In genomic region chr10:112643600-112643999, GRCh38 we compare ENCODE assay signal across 1 cellular context.
TF ChIP-seq lines count a peak whose summit lies in the region.

No MANE protein-coding gene starts in this region.

TF ChIP-seq in HepG2, 621 proteins besides CTCF, POLR2A, EP300 and RAD21 (continued from another document and continues in another):
- TF ChIP-seq, protein P1, sequence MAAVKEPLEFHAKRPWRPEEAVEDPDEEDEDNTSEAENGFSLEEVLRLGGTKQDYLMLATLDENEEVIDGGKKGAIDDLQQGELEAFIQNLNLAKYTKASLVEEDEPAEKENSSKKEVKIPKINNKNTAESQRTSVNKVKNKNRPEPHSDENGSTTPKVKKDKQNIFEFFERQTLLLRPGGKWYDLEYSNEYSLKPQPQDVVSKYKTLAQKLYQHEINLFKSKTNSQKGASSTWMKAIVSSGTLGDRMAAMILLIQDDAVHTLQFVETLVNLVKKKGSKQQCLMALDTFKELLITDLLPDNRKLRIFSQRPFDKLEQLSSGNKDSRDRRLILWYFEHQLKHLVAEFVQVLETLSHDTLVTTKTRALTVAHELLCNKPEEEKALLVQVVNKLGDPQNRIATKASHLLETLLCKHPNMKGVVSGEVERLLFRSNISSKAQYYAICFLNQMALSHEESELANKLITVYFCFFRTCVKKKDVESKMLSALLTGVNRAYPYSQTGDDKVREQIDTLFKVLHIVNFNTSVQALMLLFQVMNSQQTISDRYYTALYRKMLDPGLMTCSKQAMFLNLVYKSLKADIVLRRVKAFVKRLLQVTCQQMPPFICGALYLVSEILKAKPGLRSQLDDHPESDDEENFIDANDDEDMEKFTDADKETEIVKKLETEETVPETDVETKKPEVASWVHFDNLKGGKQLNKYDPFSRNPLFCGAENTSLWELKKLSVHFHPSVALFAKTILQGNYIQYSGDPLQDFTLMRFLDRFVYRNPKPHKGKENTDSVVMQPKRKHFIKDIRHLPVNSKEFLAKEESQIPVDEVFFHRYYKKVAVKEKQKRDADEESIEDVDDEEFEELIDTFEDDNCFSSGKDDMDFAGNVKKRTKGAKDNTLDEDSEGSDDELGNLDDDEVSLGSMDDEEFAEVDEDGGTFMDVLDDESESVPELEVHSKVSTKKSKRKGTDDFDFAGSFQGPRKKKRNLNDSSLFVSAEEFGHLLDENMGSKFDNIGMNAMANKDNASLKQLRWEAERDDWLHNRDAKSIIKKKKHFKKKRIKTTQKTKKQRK (IDR thresholded peaks at IDR 0.05; ENCODE audit: low read length) = no peak
- TF ChIP-seq STAT6 (CRISPR knock-in tag; IDR thresholded peaks at IDR 0.05; ENCODE audit: borderline replicate concordance) (0 out of 2 replicates have a peak, but pooled peaks have one; percentile 58), ASH2L (IDR thresholded peaks at IDR 0.05; ENCODE audit: insufficient read length, low read depth, low read length) (no peak), FLYWCH1 (CRISPR knock-in tag; IDR thresholded peaks at IDR 0.05) (no peak), ZNF367 (CRISPR knock-in tag; IDR thresholded peaks at IDR 0.05; ENCODE audit: borderline replicate concordance) (no peak), ZNF737 (CRISPR knock-in tag; IDR thresholded peaks at IDR 0.05; ENCODE audit: borderline replicate concordance) (no peak), ZNF652 (CRISPR knock-in tag; IDR thresholded peaks at IDR 0.05; ENCODE audit: borderline replicate concordance, low read depth) (0 out of 2 replicates have a peak, but pooled peaks have one; percentile 48), ZNF124 (CRISPR knock-in tag; IDR thresholded peaks at IDR 0.05) (peak; percentile 72), ZNF460 (CRISPR knock-in tag; IDR thresholded peaks at IDR 0.05; ENCODE audit: borderline replicate concordance) (no peak), TBX2 (CRISPR knock-in tag; IDR thresholded peaks at IDR 0.05; ENCODE audit: borderline replicate concordance) (no peak; the same call in 1 of the 2 replicates), ZFP90 (CRISPR knock-in tag; IDR thresholded peaks at IDR 0.05; ENCODE audit: borderline replicate concordance) (no peak), ZNF224 (CRISPR knock-in tag; IDR thresholded peaks at IDR 0.05) (no peak), HNRNPH1 (optimal IDR thresholded peaks at IDR 0.05; ENCODE audit: low read depth, low read length) (no peak), ZNF674 (CRISPR knock-in tag; IDR thresholded peaks at IDR 0.05; ENCODE audit: low read depth) (no peak), FIP1L1 (IDR thresholded peaks at IDR 0.05; ENCODE audit: borderline replicate concordance, insufficient read depth, low read depth, low read length) (no peak), CHCHD3 (CRISPR knock-in tag; IDR thresholded peaks at IDR 0.05) (no peak), ZNF850 (CRISPR knock-in tag; conservative IDR thresholded peaks at IDR 0.05) (no peak), ZNF12 (CRISPR knock-in tag; IDR thresholded peaks at IDR 0.05) (peak; percentile 71; the same call in 1 of the 2 replicates), RORA (CRISPR knock-in tag; IDR thresholded peaks at IDR 0.05) (no peak), ZNF17 (CRISPR knock-in tag; IDR thresholded peaks at IDR 0.05) (no peak), ZFP37 (CRISPR knock-in tag; IDR thresholded peaks at IDR 0.05; ENCODE audit: borderline replicate concordance) (no peak), ZNF777 (CRISPR knock-in tag; IDR thresholded peaks at IDR 0.05) (no peak), CEBPB (IDR thresholded peaks at IDR 0.05; ENCODE audit: borderline replicate concordance, low read depth, low read length) (peak; percentile 99), RELA (CRISPR knock-in tag; IDR thresholded peaks at IDR 0.05) (no peak), NPAS2 (CRISPR knock-in tag; IDR thresholded peaks at IDR 0.05; ENCODE audit: borderline replicate concordance) (no peak), RBM22 (optimal IDR thresholded peaks at IDR 0.05; ENCODE audit: low read length) (no peak), NFKBIZ (CRISPR knock-in tag; IDR thresholded peaks at IDR 0.05) (peak; percentile 94), GFI1 (CRISPR knock-in tag; IDR thresholded peaks at IDR 0.05; ENCODE audit: borderline replicate concordance) (peak; percentile 29; the same call in 1 of the 2 replicates), GATAD2A (CRISPR knock-in tag; IDR thresholded peaks at IDR 0.05) (peak; percentile 100), PITX1 (CRISPR knock-in tag; IDR thresholded peaks at IDR 0.05) (no peak), ZNF75D (CRISPR knock-in tag; IDR thresholded peaks at IDR 0.05; ENCODE audit: borderline replicate concordance) (no peak)
- TF ChIP-seq, protein P2, sequence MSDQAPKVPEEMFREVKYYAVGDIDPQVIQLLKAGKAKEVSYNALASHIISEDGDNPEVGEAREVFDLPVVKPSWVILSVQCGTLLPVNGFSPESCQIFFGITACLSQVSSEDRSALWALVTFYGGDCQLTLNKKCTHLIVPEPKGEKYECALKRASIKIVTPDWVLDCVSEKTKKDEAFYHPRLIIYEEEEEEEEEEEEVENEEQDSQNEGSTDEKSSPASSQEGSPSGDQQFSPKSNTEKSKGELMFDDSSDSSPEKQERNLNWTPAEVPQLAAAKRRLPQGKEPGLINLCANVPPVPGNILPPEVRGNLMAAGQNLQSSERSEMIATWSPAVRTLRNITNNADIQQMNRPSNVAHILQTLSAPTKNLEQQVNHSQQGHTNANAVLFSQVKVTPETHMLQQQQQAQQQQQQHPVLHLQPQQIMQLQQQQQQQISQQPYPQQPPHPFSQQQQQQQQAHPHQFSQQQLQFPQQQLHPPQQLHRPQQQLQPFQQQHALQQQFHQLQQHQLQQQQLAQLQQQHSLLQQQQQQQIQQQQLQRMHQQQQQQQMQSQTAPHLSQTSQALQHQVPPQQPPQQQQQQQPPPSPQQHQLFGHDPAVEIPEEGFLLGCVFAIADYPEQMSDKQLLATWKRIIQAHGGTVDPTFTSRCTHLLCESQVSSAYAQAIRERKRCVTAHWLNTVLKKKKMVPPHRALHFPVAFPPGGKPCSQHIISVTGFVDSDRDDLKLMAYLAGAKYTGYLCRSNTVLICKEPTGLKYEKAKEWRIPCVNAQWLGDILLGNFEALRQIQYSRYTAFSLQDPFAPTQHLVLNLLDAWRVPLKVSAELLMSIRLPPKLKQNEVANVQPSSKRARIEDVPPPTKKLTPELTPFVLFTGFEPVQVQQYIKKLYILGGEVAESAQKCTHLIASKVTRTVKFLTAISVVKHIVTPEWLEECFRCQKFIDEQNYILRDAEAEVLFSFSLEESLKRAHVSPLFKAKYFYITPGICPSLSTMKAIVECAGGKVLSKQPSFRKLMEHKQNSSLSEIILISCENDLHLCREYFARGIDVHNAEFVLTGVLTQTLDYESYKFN (CRISPR knock-in tag; conservative IDR thresholded peaks at IDR 0.05) = peak; percentile 80
- TF ChIP-seq, protein P3, sequence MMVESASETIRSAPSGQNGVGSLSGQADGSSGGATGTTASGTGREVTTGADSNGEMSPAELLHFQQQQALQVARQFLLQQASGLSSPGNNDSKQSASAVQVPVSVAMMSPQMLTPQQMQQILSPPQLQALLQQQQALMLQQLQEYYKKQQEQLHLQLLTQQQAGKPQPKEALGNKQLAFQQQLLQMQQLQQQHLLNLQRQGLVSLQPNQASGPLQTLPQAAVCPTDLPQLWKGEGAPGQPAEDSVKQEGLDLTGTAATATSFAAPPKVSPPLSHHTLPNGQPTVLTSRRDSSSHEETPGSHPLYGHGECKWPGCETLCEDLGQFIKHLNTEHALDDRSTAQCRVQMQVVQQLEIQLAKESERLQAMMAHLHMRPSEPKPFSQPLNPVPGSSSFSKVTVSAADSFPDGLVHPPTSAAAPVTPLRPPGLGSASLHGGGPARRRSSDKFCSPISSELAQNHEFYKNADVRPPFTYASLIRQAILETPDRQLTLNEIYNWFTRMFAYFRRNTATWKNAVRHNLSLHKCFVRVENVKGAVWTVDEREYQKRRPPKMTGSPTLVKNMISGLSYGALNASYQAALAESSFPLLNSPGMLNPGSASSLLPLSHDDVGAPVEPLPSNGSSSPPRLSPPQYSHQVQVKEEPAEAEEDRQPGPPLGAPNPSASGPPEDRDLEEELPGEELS (CRISPR knock-in tag; IDR thresholded peaks at IDR 0.05) = peak; percentile 94
- TF ChIP-seq, protein P4, sequence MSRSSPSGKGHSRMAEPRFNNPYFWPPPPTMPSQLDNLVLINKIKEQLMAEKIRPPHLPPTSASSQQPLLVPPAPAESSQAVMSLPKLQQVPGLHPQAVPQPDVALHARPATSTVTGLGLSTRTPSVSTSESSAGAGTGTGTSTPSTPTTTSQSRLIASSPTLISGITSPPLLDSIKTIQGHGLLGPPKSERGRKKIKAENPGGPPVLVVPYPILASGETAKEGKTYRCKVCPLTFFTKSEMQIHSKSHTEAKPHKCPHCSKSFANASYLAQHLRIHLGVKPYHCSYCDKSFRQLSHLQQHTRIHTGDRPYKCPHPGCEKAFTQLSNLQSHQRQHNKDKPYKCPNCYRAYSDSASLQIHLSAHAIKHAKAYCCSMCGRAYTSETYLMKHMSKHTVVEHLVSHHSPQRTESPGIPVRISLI (CRISPR knock-in tag; IDR thresholded peaks at IDR 0.05; ENCODE audit: borderline replicate concordance) = peak; percentile 79; the same call in 1 of the 2 replicates
- TF ChIP-seq, protein P5, sequence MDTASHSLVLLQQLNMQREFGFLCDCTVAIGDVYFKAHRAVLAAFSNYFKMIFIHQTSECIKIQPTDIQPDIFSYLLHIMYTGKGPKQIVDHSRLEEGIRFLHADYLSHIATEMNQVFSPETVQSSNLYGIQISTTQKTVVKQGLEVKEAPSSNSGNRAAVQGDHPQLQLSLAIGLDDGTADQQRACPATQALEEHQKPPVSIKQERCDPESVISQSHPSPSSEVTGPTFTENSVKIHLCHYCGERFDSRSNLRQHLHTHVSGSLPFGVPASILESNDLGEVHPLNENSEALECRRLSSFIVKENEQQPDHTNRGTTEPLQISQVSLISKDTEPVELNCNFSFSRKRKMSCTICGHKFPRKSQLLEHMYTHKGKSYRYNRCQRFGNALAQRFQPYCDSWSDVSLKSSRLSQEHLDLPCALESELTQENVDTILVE (CRISPR knock-in tag; IDR thresholded peaks at IDR 0.05) = peak; percentile 92
- TF ChIP-seq, protein P6, sequence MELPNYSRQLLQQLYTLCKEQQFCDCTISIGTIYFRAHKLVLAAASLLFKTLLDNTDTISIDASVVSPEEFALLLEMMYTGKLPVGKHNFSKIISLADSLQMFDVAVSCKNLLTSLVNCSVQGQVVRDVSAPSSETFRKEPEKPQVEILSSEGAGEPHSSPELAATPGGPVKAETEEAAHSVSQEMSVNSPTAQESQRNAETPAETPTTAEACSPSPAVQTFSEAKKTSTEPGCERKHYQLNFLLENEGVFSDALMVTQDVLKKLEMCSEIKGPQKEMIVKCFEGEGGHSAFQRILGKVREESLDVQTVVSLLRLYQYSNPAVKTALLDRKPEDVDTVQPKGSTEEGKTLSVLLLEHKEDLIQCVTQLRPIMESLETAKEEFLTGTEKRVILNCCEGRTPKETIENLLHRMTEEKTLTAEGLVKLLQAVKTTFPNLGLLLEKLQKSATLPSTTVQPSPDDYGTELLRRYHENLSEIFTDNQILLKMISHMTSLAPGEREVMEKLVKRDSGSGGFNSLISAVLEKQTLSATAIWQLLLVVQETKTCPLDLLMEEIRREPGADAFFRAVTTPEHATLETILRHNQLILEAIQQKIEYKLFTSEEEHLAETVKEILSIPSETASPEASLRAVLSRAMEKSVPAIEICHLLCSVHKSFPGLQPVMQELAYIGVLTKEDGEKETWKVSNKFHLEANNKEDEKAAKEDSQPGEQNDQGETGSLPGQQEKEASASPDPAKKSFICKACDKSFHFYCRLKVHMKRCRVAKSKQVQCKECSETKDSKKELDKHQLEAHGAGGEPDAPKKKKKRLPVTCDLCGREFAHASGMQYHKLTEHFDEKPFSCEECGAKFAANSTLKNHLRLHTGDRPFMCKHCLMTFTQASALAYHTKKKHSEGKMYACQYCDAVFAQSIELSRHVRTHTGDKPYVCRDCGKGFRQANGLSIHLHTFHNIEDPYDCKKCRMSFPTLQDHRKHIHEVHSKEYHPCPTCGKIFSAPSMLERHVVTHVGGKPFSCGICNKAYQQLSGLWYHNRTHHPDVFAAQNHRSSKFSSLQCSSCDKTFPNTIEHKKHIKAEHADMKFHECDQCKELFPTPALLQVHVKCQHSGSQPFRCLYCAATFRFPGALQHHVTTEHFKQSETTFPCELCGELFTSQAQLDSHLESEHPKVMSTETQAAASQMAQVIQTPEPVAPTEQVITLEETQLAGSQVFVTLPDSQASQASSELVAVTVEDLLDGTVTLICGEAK (IDR thresholded peaks at IDR 0.05) = no peak
- TF ChIP-seq, protein P6 (CRISPR knock-in tag; IDR thresholded peaks at IDR 0.05) = no peak
